8 cellular contexts compared by ENCODE assay signal in the genomic region with DNA sequence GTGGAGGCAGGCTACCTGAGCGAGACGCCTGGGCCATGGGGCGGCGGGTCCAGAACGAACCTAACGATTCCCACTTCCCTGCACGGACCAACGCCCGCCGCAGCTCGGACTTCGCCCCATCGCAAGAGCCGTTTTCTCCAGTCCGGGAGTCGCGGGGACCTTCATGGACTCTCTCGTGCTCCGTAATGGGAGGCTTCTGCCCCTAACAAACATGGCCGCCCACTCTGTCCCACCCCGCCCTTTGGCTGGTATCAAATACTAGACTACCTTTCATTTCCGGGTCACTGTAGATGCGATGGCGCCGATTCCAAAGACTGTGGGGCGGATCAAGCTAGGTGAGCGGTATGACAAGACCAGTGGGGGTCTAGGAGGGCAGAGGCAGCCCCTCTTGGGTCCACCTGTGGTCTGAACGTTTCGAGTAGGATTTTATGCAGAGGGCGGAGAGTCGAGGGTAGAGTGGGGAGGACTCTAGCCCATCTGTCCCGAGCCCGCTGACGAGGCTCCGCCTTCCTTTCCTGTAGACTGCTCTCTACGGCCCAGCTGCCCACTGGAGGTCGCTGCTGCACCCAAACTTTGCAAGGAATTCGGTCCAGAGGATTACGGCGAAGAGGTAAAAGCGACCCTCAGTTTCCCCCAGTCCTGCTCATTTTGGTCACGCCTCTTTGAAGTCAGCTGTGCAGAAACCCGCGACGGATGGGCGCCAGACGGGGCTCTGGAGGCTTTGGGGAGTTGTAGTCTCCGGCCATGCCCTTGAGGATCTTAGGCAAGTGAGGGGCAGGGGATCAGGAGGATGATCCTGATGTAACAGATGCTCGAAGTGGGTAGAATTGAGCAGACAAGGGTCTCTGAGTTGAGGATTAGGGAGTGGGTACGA. TPM values are rescaled to one million over a fixed set of nuclear protein-coding genes. Genes with fewer than 3 reads are reported as not detected.
DNase-seq lines count a peak whose midpoint lies in the region; ATAC-seq, FAIRE-seq and TF ChIP-seq lines count a peak whose summit lies in the region.

A gene with protein sequence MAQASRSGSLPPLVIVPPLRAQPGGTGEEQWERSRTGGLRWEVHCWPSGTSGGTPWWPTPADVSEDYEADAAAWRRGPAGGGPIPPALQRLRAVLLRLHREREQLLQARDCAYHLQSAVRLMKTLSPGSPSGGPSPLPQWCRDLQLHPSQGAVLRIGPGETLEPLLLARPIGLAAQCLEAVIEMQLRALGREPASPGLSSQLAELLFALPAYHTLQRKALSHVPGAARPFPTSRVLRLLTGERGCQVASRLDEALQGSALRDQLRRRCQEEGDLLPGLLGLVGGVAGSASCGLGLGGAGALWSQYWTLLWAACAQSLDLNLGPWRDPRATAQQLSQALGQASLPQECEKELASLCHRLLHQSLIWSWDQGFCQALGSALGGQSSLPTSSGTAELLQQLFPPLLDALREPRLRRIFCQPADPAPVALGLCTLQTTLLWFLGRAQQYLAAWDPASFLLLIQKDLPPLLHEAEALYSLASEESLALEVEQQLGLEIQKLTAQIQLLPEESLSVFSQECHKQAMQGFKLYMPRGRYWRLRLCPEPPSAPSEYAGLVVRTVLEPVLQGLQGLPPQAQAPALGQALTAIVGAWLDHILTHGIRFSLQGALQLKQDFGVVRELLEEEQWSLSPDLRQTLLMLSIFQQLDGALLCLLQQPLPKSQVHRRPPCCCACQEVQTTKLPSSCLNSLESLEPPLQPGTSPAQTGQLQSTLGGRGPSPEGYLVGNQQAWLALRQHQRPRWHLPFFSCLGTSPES (minus strand): TSS at position 198 of the 874 bp plus-strand sequence. CDS start 161 bp downstream, at position 37.
A gene (plus strand): TSS at position 281 of the 874 bp plus-strand sequence. CDS start 15 bp downstream, at position 296.

- H3K4me3 ChIP-seq in WERI-Rb-1 (ENCODE audit: low read depth, low read length) (peak within 1 kb of the TSS; percentile 83), bronchial epithelial cell (ENCODE audit: low read depth, low read length) (peak within 1 kb of the TSS; percentile 91)

- no peaks in the 10 kb centered on the region for H3K27me3 ChIP-seq in WERI-Rb-1 (ENCODE audit: insufficient read depth, low read depth, severe bottlenecking)
- H3K27me3 ChIP-seq in bronchial epithelial cell (ENCODE audit: control insufficient read depth, insufficient read depth, low read length) = no peaks in the 10 kb centered on the region

- ATAC-seq in GM18868 (IDR thresholded peaks at IDR 0.05; ENCODE audit: unreplicated experiment) (peak; percentile 88), HG03108 (IDR thresholded peaks at IDR 0.05; ENCODE audit: unreplicated experiment) (peak; percentile 88)

- peak; percentile 94 for DNase-seq in AG08395 (ENCODE audit: low spot score)
- DNase-seq in NCI-H2196 (lab: John Stamatoyannopoulos, UW; ENCODE audit: unreplicated experiment) = peak; percentile 77
- DNase-seq in WERI-Rb-1 = peak; percentile 99
- DNase-seq in bronchial epithelial cell (ENCODE audit: low read depth) = peak; percentile 89
- peak; percentile 96 for DNase-seq in inferior parietal cortex (ENCODE audit: extremely low spot score)
- DNase-seq in stimulated activated CD4-positive, alpha-beta T cell treated with anti-CD3 and anti-CD28 coated beads, Interleukin-12 subunit alpha, Interleukin-12 subunit beta, amount 100 ng/mL, for 24 hours (ENCODE audit: low read depth in 2 of 2) = peak; percentile 85 to 93

- no peak for FAIRE-seq in bronchial epithelial cell (lab: Jason Lieb, UNC)

- no peaks in the 10 kb centered on the region for H3K9me3 ChIP-seq in WERI-Rb-1 (ENCODE audit: severe bottlenecking)

- H3K27ac ChIP-seq in WERI-Rb-1 = peak within 1 kb of the TSS; percentile 97

- H3K36me3 ChIP-seq in WERI-Rb-1 (peaks cover 38% of the 10 kb centered on the region), bronchial epithelial cell (ENCODE audit: control insufficient read depth, insufficient read depth, low read length) (peaks cover 6% of the 10 kb centered on the region)

- TF ChIP-seq CTCF in WERI-Rb-1 (IDR thresholded peaks at IDR 0.05; ENCODE audit: low read depth, low read length) (peak; percentile 96), bronchial epithelial cell (IDR thresholded peaks at IDR 0.05; ENCODE audit: insufficient read depth, low read length, severe bottlenecking) (peak; percentile 95)

RNA-seq across cellular contexts. Expression of the first gene that starts in this region (rescaled TPM):
- total RNA-seq in bronchial epithelial cell = 12.1 and 12.8 TPM in 2 replicates

RNA-seq across cellular contexts. Expression of the second gene that starts in this region (rescaled TPM):
- total RNA-seq in bronchial epithelial cell = 5.8 and 6.8 TPM in 2 replicates

Comparison
In these comparisons a context has a peak if more than half of its experiments do, and no peak if none do; other contexts are left out.
1. Peak in every context shown above with its lines: DNase-seq, ATAC-seq, H3K4me3 ChIP-seq and H3K27ac ChIP-seq.